ENCODE assay signal across 1 cellular context in genomic region chr2:64591188-64591587, GRCh38.
TF ChIP-seq lines count a peak whose summit lies in the region.

No MANE protein-coding gene starts in this region.

TF ChIP-seq in GM12878, 131 proteins besides CTCF, POLR2A, EP300 and RAD21 (continued from another document):
- TF ChIP-seq, protein P1, sequence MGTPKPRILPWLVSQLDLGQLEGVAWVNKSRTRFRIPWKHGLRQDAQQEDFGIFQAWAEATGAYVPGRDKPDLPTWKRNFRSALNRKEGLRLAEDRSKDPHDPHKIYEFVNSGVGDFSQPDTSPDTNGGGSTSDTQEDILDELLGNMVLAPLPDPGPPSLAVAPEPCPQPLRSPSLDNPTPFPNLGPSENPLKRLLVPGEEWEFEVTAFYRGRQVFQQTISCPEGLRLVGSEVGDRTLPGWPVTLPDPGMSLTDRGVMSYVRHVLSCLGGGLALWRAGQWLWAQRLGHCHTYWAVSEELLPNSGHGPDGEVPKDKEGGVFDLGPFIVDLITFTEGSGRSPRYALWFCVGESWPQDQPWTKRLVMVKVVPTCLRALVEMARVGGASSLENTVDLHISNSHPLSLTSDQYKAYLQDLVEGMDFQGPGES (IDR thresholded peaks at IDR 0.05): no peak
- TF ChIP-seq POLR2AphosphoS5 (IDR thresholded peaks at IDR 0.05; ENCODE audit: low read length) (no peak), IKZF2 (IDR thresholded peaks at IDR 0.05) (peak; percentile 36 to 61; a peak in 2 of 4 replicates), EED (IDR thresholded peaks at IDR 0.05; ENCODE audit: low read depth) (peak; percentile 73), RELB (IDR thresholded peaks at IDR 0.05; ENCODE audit: low read depth) (peak; percentile 18; the same call in 1 of the 2 replicates), RUNX3 (IDR thresholded peaks at IDR 0.05; ENCODE audit: low read length) (peak; percentile 58; the same call in 1 of the 2 replicates), ZNF384 (IDR thresholded peaks at IDR 0.05; ENCODE audit: borderline replicate concordance, low read depth, low read length) (no peak), NFIC (IDR thresholded peaks at IDR 0.05; ENCODE audit: low read depth, low read length) (peak; percentile 55; the same call in 1 of the 2 replicates), BHLHE40 (IDR thresholded peaks at IDR 0.05; ENCODE audit: borderline replicate concordance in 1 of 2, low read depth in 2 of 2, low read length in 1 of 2) (0 out of 4 replicates have a peak, but pooled peaks of 1 of the 2 experiments have one; percentile 5), IKZF1 (conservative IDR thresholded peaks at IDR 0.05) (0 out of 2 replicates have a peak, but pooled peaks have one; percentile 30), GATAD2B (conservative IDR thresholded peaks at IDR 0.05; ENCODE audit: low read depth) (peak; percentile 32; the same call in 1 of the 2 replicates)
- TF ChIP-seq, protein P2, sequence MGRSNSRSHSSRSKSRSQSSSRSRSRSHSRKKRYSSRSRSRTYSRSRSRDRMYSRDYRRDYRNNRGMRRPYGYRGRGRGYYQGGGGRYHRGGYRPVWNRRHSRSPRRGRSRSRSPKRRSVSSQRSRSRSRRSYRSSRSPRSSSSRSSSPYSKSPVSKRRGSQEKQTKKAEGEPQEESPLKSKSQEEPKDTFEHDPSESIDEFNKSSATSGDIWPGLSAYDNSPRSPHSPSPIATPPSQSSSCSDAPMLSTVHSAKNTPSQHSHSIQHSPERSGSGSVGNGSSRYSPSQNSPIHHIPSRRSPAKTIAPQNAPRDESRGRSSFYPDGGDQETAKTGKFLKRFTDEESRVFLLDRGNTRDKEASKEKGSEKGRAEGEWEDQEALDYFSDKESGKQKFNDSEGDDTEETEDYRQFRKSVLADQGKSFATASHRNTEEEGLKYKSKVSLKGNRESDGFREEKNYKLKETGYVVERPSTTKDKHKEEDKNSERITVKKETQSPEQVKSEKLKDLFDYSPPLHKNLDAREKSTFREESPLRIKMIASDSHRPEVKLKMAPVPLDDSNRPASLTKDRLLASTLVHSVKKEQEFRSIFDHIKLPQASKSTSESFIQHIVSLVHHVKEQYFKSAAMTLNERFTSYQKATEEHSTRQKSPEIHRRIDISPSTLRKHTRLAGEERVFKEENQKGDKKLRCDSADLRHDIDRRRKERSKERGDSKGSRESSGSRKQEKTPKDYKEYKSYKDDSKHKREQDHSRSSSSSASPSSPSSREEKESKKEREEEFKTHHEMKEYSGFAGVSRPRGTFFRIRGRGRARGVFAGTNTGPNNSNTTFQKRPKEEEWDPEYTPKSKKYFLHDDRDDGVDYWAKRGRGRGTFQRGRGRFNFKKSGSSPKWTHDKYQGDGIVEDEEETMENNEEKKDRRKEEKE (IDR thresholded peaks at IDR 0.05): no peak
